8 cellular contexts compared by ENCODE assay signal in the genomic region with DNA sequence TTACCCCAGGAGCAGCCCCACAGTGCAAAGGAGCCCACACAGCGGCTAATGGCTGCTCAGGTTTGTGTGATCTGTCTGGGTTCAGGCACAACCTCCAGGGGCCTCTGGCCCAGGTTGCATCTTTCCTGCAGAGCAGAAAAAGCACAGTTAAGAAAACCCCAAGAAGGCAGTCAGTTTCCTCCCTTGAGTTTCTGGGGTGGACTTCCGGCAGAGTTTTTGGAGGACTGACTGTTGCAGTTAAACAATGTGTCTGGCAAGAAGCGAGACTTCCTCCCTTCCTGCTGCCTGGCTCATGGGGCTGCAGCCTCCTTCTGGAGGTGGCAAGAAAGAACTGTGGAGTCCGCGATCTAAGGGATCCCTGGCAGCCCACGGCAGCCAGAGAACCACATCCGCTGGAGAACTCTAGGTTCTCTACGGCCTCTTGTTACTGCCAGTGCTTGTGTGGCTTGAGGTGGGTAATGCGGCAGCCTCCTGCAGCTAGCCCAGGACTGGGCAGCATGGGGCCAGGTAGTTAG.
DNase-seq lines count a peak whose midpoint lies in the region; ATAC-seq and TF ChIP-seq lines count a peak whose summit lies in the region.

No MANE protein-coding gene starts in this region.

- H3K27ac Mint-ChIP-seq in CD4-positive, CD25-positive, alpha-beta regulatory T cell, result peak overlapping the region; percentile 90 to 94 (median 92)
- peak overlapping the region; percentile 83 for H3K27ac Mint-ChIP-seq in activated naive CD8-positive, alpha-beta T cell treated with anti-CD3 and anti-CD28 coated beads for 36 hours
- no peak overlapping the region for H3K27ac Mint-ChIP-seq in HFFc6

- no peaks in the 10 kb centered on the region for H3K27me3 Mint-ChIP-seq in CD4-positive, CD25-positive, alpha-beta regulatory T cell
- H3K27me3 Mint-ChIP-seq in activated naive CD8-positive, alpha-beta T cell treated with anti-CD3 and anti-CD28 coated beads for 36 hours, result no peaks in the 10 kb centered on the region
- peaks cover 25% of the 10 kb centered on the region for H3K27me3 Mint-ChIP-seq in HFFc6 (ENCODE audit: insufficient read depth)

- no peak for TF ChIP-seq CTCF in HFFc6 (IDR thresholded peaks at IDR 0.05)

- no peaks in the 10 kb centered on the region for H3K36me3 ChIP-seq in CD4-positive, CD25-positive, alpha-beta regulatory T cell (ENCODE audit: control insufficient read depth, insufficient read depth, low read length)

- peaks cover 5 to 32% (median 19%) of the 10 kb centered on the region in 4 donors for H3K4me1 Mint-ChIP-seq in CD4-positive, CD25-positive, alpha-beta regulatory T cell
- peaks cover 24% of the 10 kb centered on the region for H3K4me1 Mint-ChIP-seq in activated naive CD8-positive, alpha-beta T cell treated with anti-CD3 and anti-CD28 coated beads for 36 hours
- H3K4me1 Mint-ChIP-seq in HFFc6 (ENCODE audit: low read depth), result no peaks in the 10 kb centered on the region

- H3K4me3 Mint-ChIP-seq in CD4-positive, CD25-positive, alpha-beta regulatory T cell, result peak overlapping the region; percentile 71 to 81 (median 75)
- H3K4me3 Mint-ChIP-seq in activated naive CD8-positive, alpha-beta T cell treated with anti-CD3 and anti-CD28 coated beads for 36 hours, result peak overlapping the region; percentile 65
- no peak overlapping the region for H3K4me3 Mint-ChIP-seq in HFFc6

- no peaks in the 10 kb centered on the region for H3K9me3 Mint-ChIP-seq in CD4-positive, CD25-positive, alpha-beta regulatory T cell
- no peaks in the 10 kb centered on the region for H3K9me3 Mint-ChIP-seq in activated naive CD8-positive, alpha-beta T cell treated with anti-CD3 and anti-CD28 coated beads for 36 hours
- no peaks in the 10 kb centered on the region for H3K9me3 Mint-ChIP-seq in HFFc6

- H3K27ac ChIP-seq in CD4-positive, CD25-positive, alpha-beta regulatory T cell (ENCODE audit: insufficient read depth, low read length, poor library complexity, severe bottlenecking), result peak overlapping the region; percentile 55

- no peaks in the 10 kb centered on the region for H3K27me3 ChIP-seq in CD4-positive, CD25-positive, alpha-beta regulatory T cell (ENCODE audit: control insufficient read depth, insufficient read depth, low read length)

- no peaks in the 10 kb centered on the region for H3K36me3 Mint-ChIP-seq in CD4-positive, CD25-positive, alpha-beta regulatory T cell
- no peaks in the 10 kb centered on the region for H3K36me3 Mint-ChIP-seq in activated naive CD8-positive, alpha-beta T cell treated with anti-CD3 and anti-CD28 coated beads for 36 hours
- H3K36me3 Mint-ChIP-seq in HFFc6 (ENCODE audit: low read depth), result no peaks in the 10 kb centered on the region

- DNase-seq in CD4-positive, CD25-positive, alpha-beta regulatory T cell, result peak in 2 of 3 donors; percentile 37 to 76
- peak; percentile 15 for DNase-seq in GM19238 (ENCODE audit: insufficient read length, low spot score)
- peak; percentile 32 to 66 for DNase-seq in Kasumi-1 (lab: John Stamatoyannopoulos, UW)
- peak; percentile 32 for DNase-seq in activated naive CD8-positive, alpha-beta T cell treated with anti-CD3 and anti-CD28 coated beads for 36 hours
- DNase-seq in HFFc6, result no peak
- no peak for DNase-seq in AG08395 (ENCODE audit: low spot score)
- DNase-seq in dedifferentiated amniotic fluid mesenchymal stem cell (ENCODE audit: extremely low spot score), result no peak
- DNase-seq in NCI-H446 treated with DMSO at 0.1 percent for 48 hours (lab: John Stamatoyannopoulos, UW), result no peak

- no peaks in the 10 kb centered on the region for H3K9me3 ChIP-seq in CD4-positive, CD25-positive, alpha-beta regulatory T cell (ENCODE audit: control insufficient read depth in 2 of 2, low read length in 2 of 2)

- ATAC-seq in CD4-positive, CD25-positive, alpha-beta regulatory T cell (ENCODE audit: low read depth in 2 of 2), result peak; percentile 64 to 74

- H3K4me3 ChIP-seq in CD4-positive, CD25-positive, alpha-beta regulatory T cell (ENCODE audit: low read depth, low read length), result peak overlapping the region; percentile 53

- H3K4me1 ChIP-seq in CD4-positive, CD25-positive, alpha-beta regulatory T cell (ENCODE audit: control insufficient read depth, insufficient read depth, low read length, poor library complexity, severe bottlenecking), result peaks cover 25% of the 10 kb centered on the region

Comparison
In these comparisons a context has a peak if more than half of its experiments do, and no peak if none do; other contexts are left out.
1. DNase-seq: peak in CD4-positive, CD25-positive, alpha-beta regulatory T cell (2 of 3), GM19238 (single experiment), Kasumi-1 (2 of 2) and activated naive CD8-positive, alpha-beta T cell treated with anti-CD3 and anti-CD28 coated beads for 36 hours (single experiment); none in HFFc6 (single experiment), AG08395 (single experiment), dedifferentiated amniotic fluid mesenchymal stem cell (single experiment) and NCI-H446 treated with DMSO at 0.1 percent for 48 hours (single experiment).